19 cellular contexts compared by ENCODE assay signal in the genomic region with DNA sequence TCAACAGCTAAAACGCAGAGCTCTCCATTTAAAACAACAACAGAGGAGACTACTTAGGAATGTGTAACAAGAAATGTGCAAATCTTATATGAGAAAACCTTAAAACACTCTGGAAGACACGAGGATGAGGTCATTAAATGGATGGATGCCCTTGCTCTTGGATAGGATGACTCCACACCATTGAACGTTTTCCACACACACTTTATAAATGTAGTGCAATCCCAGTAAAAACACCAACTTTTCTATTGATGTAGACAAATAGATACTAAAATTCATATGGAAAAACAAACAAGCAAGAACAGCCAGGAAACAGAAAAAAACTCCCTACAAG. TPM values are rescaled to one million over a fixed set of nuclear protein-coding genes. Genes with fewer than 3 reads are reported as not detected.
"Had no signal": no experiment of that assay in that cellular context is flagged by ENCODE, and none has a peak within 500 bp of the region (broad histone marks: within the 10 kb centered on the region; RNA-seq: fewer than 3 reads in every experiment).

No MANE protein-coding gene starts in this region.

- H3K4me3 Mint-ChIP-seq: activated B cell treated with CpG ODN at 0.5 μM for 24 hours; activated CD8-positive, alpha-beta T cell treated with anti-CD3 and anti-CD28 coated beads, Interleukin-2, amount 10 ng/mL, durations not matched to agents 7 days and 5 days; activated naive CD4-positive, alpha-beta T cell treated with anti-CD3 and anti-CD28 coated beads, Interleukin-2, amount 50 U/mL, for 24 hours; natural killer cell treated with Interleukin-12 subunit alpha and Interleukin-12 subunit beta and Interleukin-15 and Interleukin-18, amount 100 ng/mL, for 72 hours; stimulated activated effector memory CD8-positive, alpha-beta T cell treated with anti-CD3 and anti-CD28 coated beads, Interleukin-12 subunit alpha, Interleukin-12 subunit beta, amount 100 ng/mL, for 72 hours; T-helper 2 cell treated with Interferon-gamma antibody and Interleukin-4, amounts not matched to agents 5 μg/mL and 100 μg/mL, for 36 hours had no signal

- H3K27ac ChIP-seq: esophagus squamous epithelium, prostate gland, thoracic aorta had no signal

- H3K4me3 ChIP-seq: esophagus squamous epithelium, gastroesophageal sphincter, prostate gland, thoracic aorta had no signal

- H3K36me3 ChIP-seq: esophagus squamous epithelium, gastroesophageal sphincter, prostate gland, thoracic aorta had no signal

- H3K4me1 Mint-ChIP-seq: activated B cell treated with CpG ODN at 0.5 μM for 24 hours had no signal

- DNase-seq: activated B cell treated with CpG ODN at 0.5 μM for 24 hours; activated CD4-positive, alpha-beta T cell treated with anti-CD3 and anti-CD28 coated beads for 48 hours; activated CD8-positive, alpha-beta memory T cell treated with anti-CD3 and anti-CD28 coated beads, Interleukin-2, amount 50 U/mL, for 4 hours; activated CD8-positive, alpha-beta T cell treated with anti-CD3 and anti-CD28 coated beads, Interleukin-2, amount 10 ng/mL, durations not matched to agents 7 days and 5 days; activated effector memory CD4-positive, alpha-beta T cell treated with anti-CD3 and anti-CD28 coated beads, Interleukin-2, amount 50 U/mL, for 16 hours; activated T-cell treated with anti-CD3 and anti-CD28 coated beads, Interleukin-2, amount 50 U/mL, for 48 hours; central memory CD4-positive, alpha-beta T cell; effector CD8-positive, alpha-beta T cell; esophagus squamous epithelium; islet precursor cell; stimulated activated CD4-positive, alpha-beta T cell treated with anti-CD3 and anti-CD28 coated beads, Interleukin-12 subunit alpha, Interleukin-12 subunit beta, amount 100 ng/mL, for 4 hours had no signal

- H3K27me3 Mint-ChIP-seq: activated naive CD4-positive, alpha-beta T cell treated with anti-CD3 and anti-CD28 coated beads, Interleukin-2, amount 50 U/mL, for 24 hours had no signal

- H3K27ac Mint-ChIP-seq: activated B cell treated with CpG ODN at 0.5 μM for 24 hours; activated CD8-positive, alpha-beta T cell treated with anti-CD3 and anti-CD28 coated beads, Interleukin-2, amount 10 ng/mL, durations not matched to agents 7 days and 5 days; activated naive CD4-positive, alpha-beta T cell treated with anti-CD3 and anti-CD28 coated beads, Interleukin-2, amount 50 U/mL, for 24 hours; natural killer cell treated with Interleukin-12 subunit alpha and Interleukin-12 subunit beta and Interleukin-15 and Interleukin-18, amount 100 ng/mL, for 72 hours; stimulated activated effector memory CD8-positive, alpha-beta T cell treated with anti-CD3 and anti-CD28 coated beads, Interleukin-12 subunit alpha, Interleukin-12 subunit beta, amount 100 ng/mL, for 72 hours; T-helper 2 cell treated with Interferon-gamma antibody and Interleukin-4, amounts not matched to agents 5 μg/mL and 100 μg/mL, for 36 hours had no signal

- FAIRE-seq: endothelial cell of umbilical vein had no signal

- H3K4me1 ChIP-seq: prostate gland had no signal

- H3K9me3 ChIP-seq: prostate gland, thoracic aorta had no signal

- H3K36me3 Mint-ChIP-seq: stimulated activated effector memory CD8-positive, alpha-beta T cell treated with anti-CD3 and anti-CD28 coated beads, Interleukin-12 subunit alpha, Interleukin-12 subunit beta, amount 100 ng/mL, for 72 hours had no signal

- H3K27me3 ChIP-seq: gastroesophageal sphincter had no signal

RNA-seq across cellular contexts. Expression of a gene that starts 18.4 kb away (rescaled TPM):
- total RNA-seq: natural killer cell treated with Interleukin-12 subunit alpha and Interleukin-12 subunit beta and Interleukin-15 and Interleukin-18, amount 100 ng/mL, for 72 hours had no signal
